1 cellular context compared by ENCODE assay signal in genomic region chr18:48167901-48168300, GRCh38.
TF ChIP-seq lines count a peak whose summit lies in the region.

No MANE protein-coding gene starts in this region.

TF ChIP-seq in HepG2, 621 proteins besides CTCF, POLR2A, EP300 and RAD21 (continued from another document):
- TF ChIP-seq ARID5B (CRISPR knock-in tag; IDR thresholded peaks at IDR 0.05) (peak; percentile 34; the same call in 1 of the 2 replicates), GFI1 (CRISPR knock-in tag; IDR thresholded peaks at IDR 0.05; ENCODE audit: borderline replicate concordance) (peak; percentile 97), ERF (CRISPR knock-in tag; IDR thresholded peaks at IDR 0.05) (peak; percentile 14; the same call in 1 of the 2 replicates), HDAC2 (CRISPR knock-in tag; IDR thresholded peaks at IDR 0.05) (peak; percentile 70), PPARG (CRISPR knock-in tag; conservative IDR thresholded peaks at IDR 0.05) (peak; percentile 66), MED1 (CRISPR knock-in tag; IDR thresholded peaks at IDR 0.05) (peak; percentile 24; the same call in 1 of the 2 replicates), ZNF292 (CRISPR knock-in tag; IDR thresholded peaks at IDR 0.05; ENCODE audit: borderline replicate concordance, low read depth) (0 out of 2 replicates have a peak, but pooled peaks have one; percentile 46), FOXP1 (IDR thresholded peaks at IDR 0.05) (no peak), FOXP1 (CRISPR knock-in tag; IDR thresholded peaks at IDR 0.05) (0 out of 2 replicates have a peak, but pooled peaks have one; percentile 52), SAP130 (CRISPR knock-in tag; IDR thresholded peaks at IDR 0.05; ENCODE audit: low read depth) (peak; percentile 42; the same call in 1 of the 2 replicates), LCORL (IDR thresholded peaks at IDR 0.05) (no peak), LCORL (CRISPR knock-in tag; IDR thresholded peaks at IDR 0.05) (peak; percentile 32; the same call in 1 of the 2 replicates), ZNF607 (CRISPR knock-in tag; IDR thresholded peaks at IDR 0.05; ENCODE audit: borderline replicate concordance) (0 out of 2 replicates have a peak, but pooled peaks have one; percentile 20), NR2F6 (IDR thresholded peaks at IDR 0.05) (peak; percentile 36; the same call in 1 of the 2 replicates), NR2F6 (CRISPR knock-in tag; IDR thresholded peaks at IDR 0.05) (peak; percentile 53; the same call in 1 of the 2 replicates), ETV6 (CRISPR knock-in tag; conservative IDR thresholded peaks at IDR 0.05) (no peak), PHF21A (CRISPR knock-in tag; IDR thresholded peaks at IDR 0.05) (peak; percentile 94), NFYB (CRISPR knock-in tag; IDR thresholded peaks at IDR 0.05) (peak; percentile 56), RFX1 (IDR thresholded peaks at IDR 0.05) (peak; percentile 43; the same call in 1 of the 2 replicates), GATAD2A (CRISPR knock-in tag; IDR thresholded peaks at IDR 0.05) (peak; percentile 37; the same call in 1 of the 2 replicates), SAFB2 (CRISPR knock-in tag; IDR thresholded peaks at IDR 0.05; ENCODE audit: borderline replicate concordance, low read depth) (no peak), ZNF264 (CRISPR knock-in tag; IDR thresholded peaks at IDR 0.05) (peak; percentile 44; the same call in 1 of the 2 replicates), POGK (CRISPR knock-in tag; conservative IDR thresholded peaks at IDR 0.05) (no peak), PITX1 (CRISPR knock-in tag; IDR thresholded peaks at IDR 0.05) (peak; percentile 62; the same call in 1 of the 2 replicates), FLYWCH1 (CRISPR knock-in tag; IDR thresholded peaks at IDR 0.05) (no peak), PAXIP1 (CRISPR knock-in tag; conservative IDR thresholded peaks at IDR 0.05) (peak; percentile 81), RARA (CRISPR knock-in tag; IDR thresholded peaks at IDR 0.05) (peak; percentile 52; the same call in 1 of the 2 replicates), AKAP8 (CRISPR knock-in tag; IDR thresholded peaks at IDR 0.05) (no peak), DPF2 (CRISPR knock-in tag; IDR thresholded peaks at IDR 0.05; ENCODE audit: borderline replicate concordance, low read depth) (peak; percentile 47; the same call in 1 of the 2 replicates), HNF4G (IDR thresholded peaks at IDR 0.05; ENCODE audit: borderline replicate concordance, low read depth, low read length) (peak; percentile 40; the same call in 1 of the 2 replicates), HNF4G (CRISPR knock-in tag; IDR thresholded peaks at IDR 0.05; ENCODE audit: borderline replicate concordance, low read depth) (no peak), ELF1 (CRISPR knock-in tag; IDR thresholded peaks at IDR 0.05) (no peak), ATF2 (CRISPR knock-in tag; IDR thresholded peaks at IDR 0.05) (0 out of 2 replicates have a peak, but pooled peaks have one; percentile 36), KAT2B (IDR thresholded peaks at IDR 0.05; ENCODE audit: borderline replicate concordance, low read depth, low read length) (no peak)
